25 cellular contexts compared by ENCODE assay signal in genomic region chr11:65260302-65260701, GRCh38. TPM values are rescaled to one million over a fixed set of nuclear protein-coding genes. Genes with fewer than 3 reads are reported as not detected.
DNase-seq lines count a peak whose midpoint lies in the region; ATAC-seq and TF ChIP-seq lines count a peak whose summit lies in the region.
"Had no signal": no experiment of that assay in that cellular context is flagged by ENCODE, and none has a peak within 500 bp of the region (broad histone marks: within the 10 kb centered on the region; RNA-seq: fewer than 3 reads in every experiment).

No MANE protein-coding gene starts in this region.

- no peak for TF ChIP-seq POLR2A in sigmoid colon (IDR thresholded peaks at IDR 0.05)

- H2BK15ac ChIP-seq in mesendoderm (replicated peaks; ENCODE audit: low read depth), result no peak overlapping the region

- H3K27me3 ChIP-seq in GM23338 (ENCODE audit: insufficient read depth) (no peaks in the 10 kb centered on the region), sigmoid colon (no peaks in the 10 kb centered on the region), mesendoderm (ENCODE audit: insufficient read depth, low read length, poor library complexity) (no peaks in the 10 kb centered on the region)
- H3K27me3 ChIP-seq: BLaER1 treated with 17β-estradiol and CSF1 and Interleukin-3, amounts not matched to agents 10 nM and 100 nM; vagina had no signal

- H3K9ac ChIP-seq in mesendoderm (ENCODE audit: low read length), result no peak overlapping the region

- no peaks in the 10 kb centered on the region for H3K9me2 ChIP-seq in GM23338 (ENCODE audit: insufficient read depth)

- DNase-seq in activated T-cell treated with anti-CD3 and anti-CD28 coated beads, Interleukin-2, amount 50 U/mL, for 4 hours, result no peak
- DNase-seq in activated T-cell treated with anti-CD3 and anti-CD28 coated beads for 4 hours, result no peak
- no peak for DNase-seq in GM23338 (ENCODE audit: low spot score)
- DNase-seq in endothelial cell (ENCODE audit: low spot score), result no peak
- DNase-seq in sigmoid colon, result peak; percentile 58
- no peak for DNase-seq in mesendoderm
- no peak for DNase-seq in stimulated activated naive CD8-positive, alpha-beta T cell treated with anti-CD3 and anti-CD28 coated beads, Interleukin-15, Interleukin-2, amounts not matched to agents 100 U/mL and 50 U/mL, for 24 hours
- DNase-seq: activated CD4-positive, alpha-beta T cell treated with anti-CD3 and anti-CD28 coated beads for 48 hours; EL; NCI-H1930; NCI-H2227 treated with DMSO at 0.1 percent for 48 hours; NCI-H69; right cardiac atrium; RPMI8226; stimulated activated CD4-positive, alpha-beta T cell treated with anti-CD3 and anti-CD28 coated beads, Interleukin-4, amount 100 ng/mL, for 1 hour; stimulated activated naive CD4-positive, alpha-beta T cell treated with Interleukin-2 at 50 U/mL for 16 hours; T-helper 17 cell had no signal

- peak overlapping the region; percentile 94 for H3K4me3 Mint-ChIP-seq in activated T-cell treated with anti-CD3 and anti-CD28 coated beads, Interleukin-2, amount 50 U/mL, for 4 hours
- H3K4me3 Mint-ChIP-seq in GM23338, result peak overlapping the region; percentile 97; the same call in 2 of the 3 replicates
- peak overlapping the region; percentile 97 for H3K4me3 Mint-ChIP-seq in endothelial cell (ENCODE audit: unreplicated experiment)

- H3K79me1 ChIP-seq in mesendoderm (ENCODE audit: low read length), result peaks cover 3% of the 10 kb centered on the region

- H3K36me3 Mint-ChIP-seq in activated T-cell treated with anti-CD3 and anti-CD28 coated beads, Interleukin-2, amount 50 U/mL, for 4 hours (ENCODE audit: insufficient read depth), result peaks cover 5% of the 10 kb centered on the region
- H3K36me3 Mint-ChIP-seq in GM23338 (ENCODE audit: low read depth) (peaks cover 21% of the 10 kb centered on the region), endothelial cell (ENCODE audit: low read depth, unreplicated experiment) (peaks cover 8% of the 10 kb centered on the region)

- H3K18ac ChIP-seq in mesendoderm (ENCODE audit: low read length), result no peak overlapping the region

- TF ChIP-seq EP300 in sigmoid colon (IDR thresholded peaks at IDR 0.05), result no peak

- peaks cover 12% of the 10 kb centered on the region for H3F3A ChIP-seq in GM23338 (replicated peaks; ENCODE audit: low read depth)

- 92 to 96% methylated on average over 17 of the region's 17 CpGs for WGBS in sigmoid colon, 2 donors
- WGBS in mesendoderm (ENCODE audit: extremely low coverage, insufficient coverage, low lambda C conversion rate), result no CpG with 5 or more reads among the region's 17 CpGs

- no peak for TF ChIP-seq CTCF in GM23338 (conservative IDR thresholded peaks at IDR 0.05; ENCODE audit: low read depth in 2 of 2)
- TF ChIP-seq CTCF in endothelial cell (IDR thresholded peaks at IDR 0.05; ENCODE audit: unreplicated experiment), result no peak
- no peak for TF ChIP-seq CTCF in sigmoid colon (IDR thresholded peaks at IDR 0.05)

- H2AK5ac ChIP-seq in mesendoderm (ENCODE audit: low read length), result no peak overlapping the region

- intact Hi-C loops in sigmoid colon (cut with DNase I), result loop anchor here (5.0 to 10.0 kb wide), 2 partner anchors 128 to 254 kb away; partner anchors contain the start of gene SYVN1

- ATAC-seq in activated T-cell treated with anti-CD3 and anti-CD28 coated beads, Interleukin-2, amount 50 U/mL, for 4 hours, result no peak
- ATAC-seq in GM23338 (no peak), GM19452 (IDR thresholded peaks at IDR 0.05; ENCODE audit: unreplicated experiment) (no peak)
- ATAC-seq in stimulated activated naive CD8-positive, alpha-beta T cell treated with anti-CD3 and anti-CD28 coated beads, Interleukin-15, Interleukin-2, amounts not matched to agents 100 U/mL and 50 U/mL, for 24 hours, result no peak
- ATAC-seq: HCT116; left lobe of liver; natural killer cell treated with Interleukin-12 subunit alpha and Interleukin-12 subunit beta and Interleukin-15 and Interleukin-18, amount 100 ng/mL, for 72 hours; T-helper 17 cell had no signal

- H3K9me3 ChIP-seq in sigmoid colon, result no peaks in the 10 kb centered on the region
- H3K9me3 ChIP-seq: BLaER1 treated with 17β-estradiol and CSF1 and Interleukin-3, amounts not matched to agents 10 nM and 100 nM; thoracic aorta; vagina had no signal

- no peak overlapping the region for H3K4ac ChIP-seq in mesendoderm (ENCODE audit: low read depth, low read length)

- no peak overlapping the region for H4K8ac ChIP-seq in mesendoderm (ENCODE audit: low read depth, low read length)

- H3K27ac ChIP-seq in GM23338 (ENCODE audit: low read depth), result no peak overlapping the region
- H3K27ac ChIP-seq in sigmoid colon, result no peak overlapping the region
- no peak overlapping the region for H3K27ac ChIP-seq in mesendoderm (ENCODE audit: low read depth, low read length)
- H3K27ac ChIP-seq: vagina had no signal

- H3K4me3 ChIP-seq in GM23338 (no peak overlapping the region), sigmoid colon (no peak overlapping the region), mesendoderm (ENCODE audit: low read length) (no peak overlapping the region)

- H3K23ac ChIP-seq in mesendoderm (ENCODE audit: low read length), result no peak overlapping the region

- H2BK120ac ChIP-seq in mesendoderm (ENCODE audit: low read depth, low read length), result no peak overlapping the region

- H3K36me3 ChIP-seq in GM23338 (ENCODE audit: insufficient read depth) (no peaks in the 10 kb centered on the region), sigmoid colon (no peaks in the 10 kb centered on the region), mesendoderm (ENCODE audit: control insufficient read depth, insufficient read depth, low read length) (no peaks in the 10 kb centered on the region)
- H3K36me3 ChIP-seq: thoracic aorta, vagina had no signal

- H2AFZ ChIP-seq in GM23338, result no peak overlapping the region

- no peak overlapping the region for H3K56ac ChIP-seq in mesendoderm (ENCODE audit: low read length)

- H3K4me1 ChIP-seq in GM23338 (ENCODE audit: insufficient read depth), result peaks cover 10% of the 10 kb centered on the region
- peaks cover 0 to 18% (median 13%) of the 10 kb centered on the region in 4 donors for H3K4me1 ChIP-seq in sigmoid colon
- H3K4me1 ChIP-seq in mesendoderm (ENCODE audit: control insufficient read depth, low read depth, low read length), result peaks cover 7% of the 10 kb centered on the region

- no peaks in the 10 kb centered on the region for H4K20me1 ChIP-seq in GM23338 (replicated peaks; ENCODE audit: insufficient read depth)
- H4K20me1 ChIP-seq: BLaER1 treated with 17β-estradiol and CSF1 and Interleukin-3, amounts not matched to agents 10 nM and 100 nM had no signal

- no peak overlapping the region for H2BK5ac ChIP-seq in mesendoderm (ENCODE audit: low read length)

- H3K27ac Mint-ChIP-seq in GM23338 (no peak overlapping the region), endothelial cell (ENCODE audit: unreplicated experiment) (no peak overlapping the region)

- H3K27me3 Mint-ChIP-seq in activated T-cell treated with anti-CD3 and anti-CD28 coated beads, Interleukin-2, amount 50 U/mL, for 4 hours (ENCODE audit: low read depth), result peaks cover 2% of the 10 kb centered on the region
- H3K27me3 Mint-ChIP-seq in GM23338 (ENCODE audit: insufficient read depth, low read depth, poor library complexity), result peaks cover 18% of the 10 kb centered on the region
- H3K27me3 Mint-ChIP-seq in endothelial cell (ENCODE audit: unreplicated experiment), result peaks cover 5% of the 10 kb centered on the region
- H3K27me3 Mint-ChIP-seq: activated naive CD8-positive, alpha-beta T cell; natural killer cell treated with Interleukin-12 subunit alpha and Interleukin-12 subunit beta and Interleukin-15 and Interleukin-18, amount 100 ng/mL, for 72 hours; T-helper 17 cell had no signal

- no peak overlapping the region for H4K5ac ChIP-seq in mesendoderm (ENCODE audit: low read length)

- H3K79me2 ChIP-seq in GM23338 (replicated peaks; ENCODE audit: insufficient read depth) (peaks cover 21% of the 10 kb centered on the region), mesendoderm (ENCODE audit: control insufficient read depth, insufficient read depth, low read length) (peaks cover 9% of the 10 kb centered on the region)

- no peaks in the 10 kb centered on the region for H3K9me3 Mint-ChIP-seq in activated T-cell treated with anti-CD3 and anti-CD28 coated beads, Interleukin-2, amount 50 U/mL, for 4 hours
- H3K9me3 Mint-ChIP-seq in GM23338 (no peaks in the 10 kb centered on the region; the same call in 2 of the 3 replicates), endothelial cell (ENCODE audit: unreplicated experiment) (no peaks in the 10 kb centered on the region)
- H3K9me3 Mint-ChIP-seq: natural killer cell treated with Interleukin-12 subunit alpha and Interleukin-12 subunit beta and Interleukin-15 and Interleukin-18, amount 100 ng/mL, for 72 hours had no signal

- H3K4me1 Mint-ChIP-seq in activated T-cell treated with anti-CD3 and anti-CD28 coated beads, Interleukin-2, amount 50 U/mL, for 4 hours (ENCODE audit: low read depth), result peaks cover 21% of the 10 kb centered on the region
- H3K4me1 Mint-ChIP-seq in GM23338, result peaks cover 24% of the 10 kb centered on the region
- peaks cover 14% of the 10 kb centered on the region for H3K4me1 Mint-ChIP-seq in endothelial cell (ENCODE audit: unreplicated experiment)

- no peak overlapping the region for H3K4me2 ChIP-seq in GM23338
- H3K4me2 ChIP-seq in mesendoderm (ENCODE audit: low read length), result no peak overlapping the region

RNA-seq across cellular contexts. Expression of gene POLA2, which starts 1.5 kb away (rescaled TPM):
- total RNA-seq in activated T-cell treated with anti-CD3 and anti-CD28 coated beads, Interleukin-2, amount 50 U/mL, for 4 hours, result 10 to 100 TPM; 49.2 to 64.7 (median 57.6) TPM
- total RNA-seq in GM23338 (2014; rRNA removed; shearing (Covaris generic)), result 25.9 and 30.4 TPM in 2 replicates
- polyA plus RNA-seq in GM23338 (2016; fragmentation: Nextera tagmentation; extraction: Ambion mirVana) (17.4 and 22.5 TPM in 2 replicates), sigmoid colon (10 to 100 TPM in 1 of 3 donors, 1 to 10 TPM in 2; 4.6 to 13.4 (median 5.4) TPM)
- total RNA-seq in endothelial cell (ENCODE audit: unreplicated experiment) (17.9 TPM), sigmoid colon (1 to 10 TPM; 3.6 to 8.8 (median 4.8) TPM)
- 15.3 TPM for polyA plus RNA-seq in mesendoderm (2013, experiment 1 of 2)
- 15.6 TPM for polyA plus RNA-seq in mesendoderm (2013, experiment 2 of 2)

RNA-seq across cellular contexts. Expression of gene CDC42EP2, which starts 54.4 kb away (rescaled TPM):
- 1 to 10 TPM; 1.3 to 1.9 (median 1.6) TPM for total RNA-seq in activated T-cell treated with anti-CD3 and anti-CD28 coated beads, Interleukin-2, amount 50 U/mL, for 4 hours
- 17.7 and 19.0 TPM in 2 replicates for total RNA-seq in GM23338 (2014; rRNA removed; shearing (Covaris generic))
- 16.1 and 18.2 TPM in 2 replicates for polyA plus RNA-seq in GM23338 (2016; fragmentation: Nextera tagmentation; extraction: Ambion mirVana)
- 37.7 TPM for total RNA-seq in endothelial cell (ENCODE audit: unreplicated experiment)
- total RNA-seq in sigmoid colon, result 10 to 100 TPM; 11.0 to 29.1 (median 16.5) TPM
- 10 to 100 TPM in 2 of 3 donors, 1 to 10 TPM in 1; 8.8 to 15.0 (median 11.4) TPM for polyA plus RNA-seq in sigmoid colon
- polyA plus RNA-seq in mesendoderm (2013, experiment 1 of 2), result 6.5 TPM
- 6.8 TPM for polyA plus RNA-seq in mesendoderm (2013, experiment 2 of 2)
